ENCODE assay signal across 7 cellular contexts in genomic region chr18:35049111-35050003, GRCh38. TPM values are rescaled to one million over a fixed set of nuclear protein-coding genes. Genes with fewer than 3 reads are reported as not detected.
DNase-seq lines count a peak whose midpoint lies in the region; ATAC-seq and TF ChIP-seq lines count a peak whose summit lies in the region.

No MANE protein-coding gene starts in this region.

- CTCF ChIA-PET in activated CD4-positive, alpha-beta memory T cell treated with anti-CD3 and anti-CD28 coated beads for 36 hours (lab: Charles Lee): no interaction called here

- DNase-seq in activated CD4-positive, alpha-beta memory T cell treated with anti-CD3 and anti-CD28 coated beads for 36 hours: no peak
- DNase-seq in neural crest cell (ENCODE audit: low read depth, low spot score): no peak
- no peak for DNase-seq in RPMI8226
- no peak for DNase-seq in NCI-H2227 (lab: John Stamatoyannopoulos, UW; ENCODE audit: unreplicated experiment)

- peak overlapping the region; percentile 20 for H3K27ac Mint-ChIP-seq in activated CD4-positive, alpha-beta memory T cell treated with anti-CD3 and anti-CD28 coated beads for 36 hours
- peak overlapping the region; percentile 82 for H3K27ac Mint-ChIP-seq in neural crest cell (ENCODE audit: unreplicated experiment)

- no peaks in the 10 kb centered on the region for H3K27me3 Mint-ChIP-seq in activated CD4-positive, alpha-beta memory T cell treated with anti-CD3 and anti-CD28 coated beads for 36 hours
- H3K27me3 Mint-ChIP-seq in neural crest cell (ENCODE audit: low read depth): no peaks in the 10 kb centered on the region

- intact Hi-C loops in activated CD4-positive, alpha-beta memory T cell treated with anti-CD3 and anti-CD28 coated beads for 36 hours (cut with micrococcal nuclease): loop anchor here (1.0 to 10.0 kb wide), 6 partner anchors 7 to 925 kb away; partner anchors contain the start of genes RMP24 and ZNF396

- peaks cover 5% of the 10 kb centered on the region for H3K36me3 Mint-ChIP-seq in activated CD4-positive, alpha-beta memory T cell treated with anti-CD3 and anti-CD28 coated beads for 36 hours
- peaks cover 7% of the 10 kb centered on the region for H3K36me3 Mint-ChIP-seq in neural crest cell (ENCODE audit: low read depth)

- H3K4me3 Mint-ChIP-seq in activated CD4-positive, alpha-beta memory T cell treated with anti-CD3 and anti-CD28 coated beads for 36 hours: peak overlapping the region; percentile 18
- H3K4me3 Mint-ChIP-seq in neural crest cell: no peak overlapping the region

- peak; percentile 2 for ATAC-seq in GM18520 (IDR thresholded peaks at IDR 0.05; ENCODE audit: unreplicated experiment)
- ATAC-seq in HG02870 (IDR thresholded peaks at IDR 0.05; ENCODE audit: unreplicated experiment): peak; percentile 13
- no peak for ATAC-seq in HG03108 (IDR thresholded peaks at IDR 0.05; ENCODE audit: unreplicated experiment)

- H3K9me3 Mint-ChIP-seq in activated CD4-positive, alpha-beta memory T cell treated with anti-CD3 and anti-CD28 coated beads for 36 hours: no peaks in the 10 kb centered on the region
- H3K9me3 Mint-ChIP-seq in neural crest cell: no peaks in the 10 kb centered on the region

- POLR2A ChIA-PET in activated CD4-positive, alpha-beta memory T cell treated with anti-CD3 and anti-CD28 coated beads for 36 hours (lab: Charles Lee): interaction anchor here (1.1 kb wide), 1 partner anchor 9 kb away, joined by 3 read pairs; no protein-coding TSS in a partner anchor

- TF ChIP-seq CTCF in neural crest cell (conservative IDR thresholded peaks at IDR 0.05): no peak

- peaks cover 69% of the 10 kb centered on the region for H3K4me1 Mint-ChIP-seq in activated CD4-positive, alpha-beta memory T cell treated with anti-CD3 and anti-CD28 coated beads for 36 hours (ENCODE audit: low read depth)
- H3K4me1 Mint-ChIP-seq in neural crest cell: peaks cover 48% of the 10 kb centered on the region

RNA-seq across cellular contexts. Expression of gene MAPRE2, which starts 8.1 kb away (rescaled TPM):
- 10 to 100 TPM; 46.4 to 46.5 TPM for total RNA-seq in activated CD4-positive, alpha-beta memory T cell treated with anti-CD3 and anti-CD28 coated beads for 36 hours
- total RNA-seq in neural crest cell: 35.5 and 38.1 TPM in 2 replicates
